ENCODE assay signal across 12 cellular contexts in genomic region chr3:111667170-111667569, GRCh38. TPM values are rescaled to one million over a fixed set of nuclear protein-coding genes. Genes with fewer than 3 reads are reported as not detected.
DNase-seq lines count a peak whose midpoint lies in the region; ATAC-seq and TF ChIP-seq lines count a peak whose summit lies in the region.
"Had no signal": no experiment of that assay in that cellular context is flagged by ENCODE, and none has a peak within 500 bp of the region (broad histone marks: within the 10 kb centered on the region; RNA-seq: fewer than 3 reads in every experiment).

No MANE protein-coding gene starts in this region.

- H3K27ac ChIP-seq in left ventricle myocardium inferior (replicated peaks) (peak overlapping the region; percentile 37), upper lobe of right lung (peak overlapping the region; percentile 12)

- no peaks in the 10 kb centered on the region for H3K9me3 ChIP-seq in left ventricle myocardium inferior (replicated peaks)
- H3K9me3 ChIP-seq in upper lobe of right lung, result no peaks in the 10 kb centered on the region

- intact Hi-C loops in left ventricle myocardium inferior (cut with micrococcal nuclease) (no loop called here), left ventricle myocardium superior (cut with micrococcal nuclease) (no loop called here), activated B cell treated with CpG ODN at 0.5 μM for 24 hours (cut with micrococcal nuclease) (loop anchor here (5.0 kb wide), 1 partner anchor 120 kb away; no protein-coding TSS in a partner anchor), upper lobe of right lung (cut with DNase I) (no loop called here)

- H3K36me3 Mint-ChIP-seq in activated B cell treated with CpG ODN at 0.5 μM for 24 hours (ENCODE audit: low read depth), result peaks cover 15% of the 10 kb centered on the region
- H3K36me3 Mint-ChIP-seq in immature natural killer cell, result peaks cover 30 to 33% (median 33%) of the 10 kb centered on the region in 3 donors

- H3K36me3 ChIP-seq in left ventricle myocardium inferior (no peaks in the 10 kb centered on the region), upper lobe of right lung (no peaks in the 10 kb centered on the region)

- H3K4me3 Mint-ChIP-seq in activated B cell treated with CpG ODN at 0.5 μM for 24 hours (peak overlapping the region; percentile 72), immature natural killer cell (peak overlapping the region; percentile 71 to 84 (median 76))

- no peak for ATAC-seq in left ventricle myocardium superior
- ATAC-seq in activated B cell treated with CpG ODN at 0.5 μM for 24 hours (ENCODE audit: low read depth), result no peak
- ATAC-seq in upper lobe of right lung, result no peak
- no peak for ATAC-seq in GM18873 (IDR thresholded peaks at IDR 0.05; ENCODE audit: low FRiP score, unreplicated experiment)
- ATAC-seq in GM19395 (IDR thresholded peaks at IDR 0.05; ENCODE audit: unreplicated experiment), result no peak

- H3K27ac Mint-ChIP-seq in activated B cell treated with CpG ODN at 0.5 μM for 24 hours, result peak overlapping the region; percentile 95
- peak overlapping the region; percentile 92 to 99 (median 96) for H3K27ac Mint-ChIP-seq in immature natural killer cell
- H3K27ac Mint-ChIP-seq: progenitor cell of endocrine pancreas had no signal

- H3K4me1 Mint-ChIP-seq in activated B cell treated with CpG ODN at 0.5 μM for 24 hours (peaks cover 32% of the 10 kb centered on the region), immature natural killer cell (peaks cover 54 to 65% of the 10 kb centered on the region in 2 donors)

- POLR2A ChIA-PET in activated B cell treated with CpG ODN at 0.5 μM for 24 hours (lab: Charles Lee), result interaction anchor here (0.7 to 2.1 kb wide), 9 partner anchors 10 to 312 kb away, joined by 3 to 13 read pairs (median 7); partner anchors contain the start of gene ABHD10

- H3K4me1 ChIP-seq in left ventricle myocardium inferior, result no peaks in the 10 kb centered on the region
- H3K4me1 ChIP-seq in upper lobe of right lung, result peaks cover 14% of the 10 kb centered on the region

- H3K27me3 Mint-ChIP-seq in activated B cell treated with CpG ODN at 0.5 μM for 24 hours (no peaks in the 10 kb centered on the region), immature natural killer cell (ENCODE audit: low read depth in 3 of 3) (peaks cover 0 to 6% (median 0%) of the 10 kb centered on the region in 3 donors)

- DNase-seq in left ventricle myocardium inferior (no peak), left ventricle myocardium superior (no peak), activated B cell treated with CpG ODN at 0.5 μM for 24 hours (no peak), immature natural killer cell (no peak), upper lobe of right lung (no peak), ecto neural progenitor cell (ENCODE audit: low spot score) (no peak)
- DNase-seq: DMS79, NCI-H1092, NCI-H2171 treated with DMSO at 0.1 percent for 48 hours had no signal

- H3K4me3 ChIP-seq in left ventricle myocardium inferior (no peak overlapping the region), upper lobe of right lung (no peak overlapping the region)

- no peaks in the 10 kb centered on the region for H3K27me3 ChIP-seq in left ventricle myocardium inferior (ENCODE audit: low read depth)
- no peaks in the 10 kb centered on the region for H3K27me3 ChIP-seq in upper lobe of right lung

- CTCF ChIA-PET in activated B cell treated with CpG ODN at 0.5 μM for 24 hours (lab: Charles Lee), result interaction anchor here (0.8 to 5.5 kb wide), 5 partner anchors 50 to 346 kb away, joined by 3 to 34 read pairs (median 11); no protein-coding TSS in a partner anchor

- no peak for TF ChIP-seq CTCF in left ventricle myocardium inferior (IDR thresholded peaks at IDR 0.05; ENCODE audit: borderline replicate concordance)
- TF ChIP-seq CTCF in activated B cell treated with CpG ODN at 0.5 μM for 24 hours (IDR thresholded peaks at IDR 0.05), result no peak
- TF ChIP-seq CTCF in upper lobe of right lung (IDR thresholded peaks at IDR 0.05), result no peak

- H3K9me3 Mint-ChIP-seq in activated B cell treated with CpG ODN at 0.5 μM for 24 hours (peaks cover 14% of the 10 kb centered on the region), immature natural killer cell (peaks cover 0 to 1% (median 0%) of the 10 kb centered on the region in 6 donors)

RNA-seq across cellular contexts. Expression of gene PLCXD2, which starts 7.3 kb away (rescaled TPM):
- total RNA-seq in left ventricle myocardium inferior (0.77 TPM), left ventricle myocardium superior (9.3 TPM), activated B cell treated with CpG ODN at 0.5 μM for 24 hours (6.1 and 7.2 TPM in 2 replicates), upper lobe of right lung (12.4 TPM)
- 1 to 10 TPM in 2 of 3 donors, under 1 TPM in 1; 0.93 to 5.4 (median 2.2) TPM for polyA plus RNA-seq in immature natural killer cell
